In genomic region chr6:34365781-34366638, GRCh38 we compare ENCODE assay signal across 8 cellular contexts. TPM values are rescaled to one million over a fixed set of nuclear protein-coding genes. Genes with fewer than 3 reads are reported as not detected.
DNase-seq lines count a peak whose midpoint lies in the region; ATAC-seq and TF ChIP-seq lines count a peak whose summit lies in the region.
"Not testable (repeated sequence)": the region's sequence is repeated elsewhere in the genome, so short reads cannot be mapped to it uniquely, and the experiment has no call there.

No MANE protein-coding gene starts in this region.

- peak; percentile 54 for DNase-seq in Caki2 (ENCODE audit: low read depth)
- not testable (repeated sequence) for DNase-seq in Karpas-422; activated naive CD8-positive, alpha-beta T cell treated with anti-CD3 and anti-CD28 coated beads, Interleukin-2, amount 50 U/mL, for 24 hours; neural crest cell (ENCODE audit: low read depth, low spot score); stimulated activated naive B cell treated with anti-CD40 and anti-IgM and Interleukin-4, amounts not matched to agents 10 μg/mL and 1 μg/mL and 100 μg/mL, for 72 hours
- DNase-seq in SJSA1 (ENCODE audit: low read depth in 1 of 2, low spot score in 2 of 2), result peak; percentile 24 to 52
- peak; percentile 79 for DNase-seq in choroid plexus epithelial cell (ENCODE audit: low read depth)
- DNase-seq in glomerular visceral epithelial cell (ENCODE audit: extremely low spot score), result peak; percentile 71

- H3K9me2 ChIP-seq in Karpas-422 (replicated peaks; ENCODE audit: insufficient read depth, low read length), result not testable (repeated sequence)

- H3K4me3 Mint-ChIP-seq in activated naive CD8-positive, alpha-beta T cell treated with anti-CD3 and anti-CD28 coated beads, Interleukin-2, amount 50 U/mL, for 24 hours; neural crest cell; stimulated activated naive B cell treated with anti-CD40 and anti-IgM and Interleukin-4, amounts not matched to agents 10 μg/mL and 1 μg/mL and 100 μg/mL, for 72 hours: not testable (repeated sequence)

- in situ Hi-C loops in Caki2 (cut with HindIII; ENCODE audit: low pct_unique_long_range_greater_than_20kb, low sequenced_read_pairs), result not testable (repeated sequence)

- not testable (repeated sequence) for H3K4me2 ChIP-seq in Karpas-422 (ENCODE audit: low read depth, low read length, poor library complexity, severe bottlenecking)

- not testable (repeated sequence) for H3K4me3 ChIP-seq in Karpas-422 (ENCODE audit: low read length); SJSA1; choroid plexus epithelial cell (ENCODE audit: low read depth, low read length)

- H3K27ac Mint-ChIP-seq in activated naive CD8-positive, alpha-beta T cell treated with anti-CD3 and anti-CD28 coated beads, Interleukin-2, amount 50 U/mL, for 24 hours, result peak overlapping the region; percentile 32
- peak overlapping the region; percentile 17 for H3K27ac Mint-ChIP-seq in neural crest cell (ENCODE audit: unreplicated experiment)
- H3K27ac Mint-ChIP-seq in stimulated activated naive B cell treated with anti-CD40 and anti-IgM and Interleukin-4, amounts not matched to agents 10 μg/mL and 1 μg/mL and 100 μg/mL, for 72 hours, result peak overlapping the region; percentile 7

- H3K36me3 ChIP-seq in Karpas-422 (ENCODE audit: insufficient read depth, low read length); SJSA1: not testable (repeated sequence)

- peaks cover 46% of the 10 kb centered on the region for H3K4me1 ChIP-seq in Karpas-422 (ENCODE audit: low read length)
- H3K4me1 ChIP-seq in SJSA1 (replicated peaks), result not testable (repeated sequence)

- not testable (repeated sequence) for H2AFZ ChIP-seq in Karpas-422 (ENCODE audit: low read length)

- TF ChIP-seq CTCF in choroid plexus epithelial cell (conservative IDR thresholded peaks at IDR 0.05; ENCODE audit: low read depth, low read length); neural crest cell (conservative IDR thresholded peaks at IDR 0.05): not testable (repeated sequence)

- peaks cover 49% of the 10 kb centered on the region for H3K4me1 Mint-ChIP-seq in activated naive CD8-positive, alpha-beta T cell treated with anti-CD3 and anti-CD28 coated beads, Interleukin-2, amount 50 U/mL, for 24 hours
- peaks cover 32% of the 10 kb centered on the region for H3K4me1 Mint-ChIP-seq in neural crest cell
- H3K4me1 Mint-ChIP-seq in stimulated activated naive B cell treated with anti-CD40 and anti-IgM and Interleukin-4, amounts not matched to agents 10 μg/mL and 1 μg/mL and 100 μg/mL, for 72 hours, result peaks cover 30 to 65% of the 10 kb centered on the region in 2 donors

- not testable (repeated sequence) for H3K9ac ChIP-seq in Karpas-422 (ENCODE audit: low read length)

- not testable (repeated sequence) for H3K27me3 Mint-ChIP-seq in activated naive CD8-positive, alpha-beta T cell treated with anti-CD3 and anti-CD28 coated beads, Interleukin-2, amount 50 U/mL, for 24 hours; neural crest cell (ENCODE audit: low read depth); stimulated activated naive B cell treated with anti-CD40 and anti-IgM and Interleukin-4, amounts not matched to agents 10 μg/mL and 1 μg/mL and 100 μg/mL, for 72 hours

- 0 out of 2 replicates have a peak overlapping the region, but pooled peaks have one; percentile 36 for H3K27ac ChIP-seq in Karpas-422 (ENCODE audit: low read length)
- not testable (repeated sequence) for H3K27ac ChIP-seq in SJSA1

- H3K79me2 ChIP-seq in Karpas-422 (ENCODE audit: low read length), result peaks cover 80% of the 10 kb centered on the region

- H3K27me3 ChIP-seq in Karpas-422 (ENCODE audit: low read length); SJSA1 (replicated peaks): not testable (repeated sequence)

- peak; percentile 65 for ATAC-seq in activated naive CD8-positive, alpha-beta T cell treated with anti-CD3 and anti-CD28 coated beads, Interleukin-2, amount 50 U/mL, for 24 hours
- ATAC-seq in stimulated activated naive B cell treated with anti-CD40 and anti-IgM and Interleukin-4, amounts not matched to agents 10 μg/mL and 1 μg/mL and 100 μg/mL, for 72 hours (replicated peaks), result not testable (repeated sequence)

- not testable (repeated sequence) for H3K9me3 ChIP-seq in Karpas-422 (ENCODE audit: low read length); SJSA1 (replicated peaks)

- H3K9me3 Mint-ChIP-seq in activated naive CD8-positive, alpha-beta T cell treated with anti-CD3 and anti-CD28 coated beads, Interleukin-2, amount 50 U/mL, for 24 hours; neural crest cell; stimulated activated naive B cell treated with anti-CD40 and anti-IgM and Interleukin-4, amounts not matched to agents 10 μg/mL and 1 μg/mL and 100 μg/mL, for 72 hours: not testable (repeated sequence)

- not testable (repeated sequence) for H4K20me1 ChIP-seq in Karpas-422 (ENCODE audit: insufficient read depth, low read depth, low read length)

- H3K36me3 Mint-ChIP-seq in activated naive CD8-positive, alpha-beta T cell treated with anti-CD3 and anti-CD28 coated beads, Interleukin-2, amount 50 U/mL, for 24 hours (ENCODE audit: low read depth); neural crest cell (ENCODE audit: low read depth): not testable (repeated sequence)
- H3K36me3 Mint-ChIP-seq in stimulated activated naive B cell treated with anti-CD40 and anti-IgM and Interleukin-4, amounts not matched to agents 10 μg/mL and 1 μg/mL and 100 μg/mL, for 72 hours, result peaks cover 7 to 19% of the 10 kb centered on the region in 2 donors

RNA-seq across cellular contexts. Expression of gene NUDT3, which starts 26.5 kb away (rescaled TPM):
- 6.7 and 7.2 TPM in 2 replicates for total RNA-seq in Caki2 (2014; rRNA removed; shearing (Covaris generic); ENCODE audit: low replicate concordance)
- 33.7 and 41.7 TPM in 2 replicates for total RNA-seq in Karpas-422 (2014; rRNA removed; shearing (Covaris generic); ENCODE audit: low replicate concordance)
- 17.1 and 20.2 TPM in 2 replicates for total RNA-seq in SJSA1 (2014; rRNA removed; shearing (Covaris generic))
- total RNA-seq in neural crest cell, result 47.5 and 50.0 TPM in 2 replicates

RNA-seq across cellular contexts. Expression of gene RPS10, which starts 59.9 kb away (rescaled TPM):
- total RNA-seq in Caki2 (2014; rRNA removed; shearing (Covaris generic); ENCODE audit: low replicate concordance), result 2,697 and 2,797 TPM in 2 replicates
- 2,938 and 3,077 TPM in 2 replicates for total RNA-seq in Karpas-422 (2014; rRNA removed; shearing (Covaris generic); ENCODE audit: low replicate concordance)
- 2,695 and 2,751 TPM in 2 replicates for total RNA-seq in SJSA1 (2014; rRNA removed; shearing (Covaris generic))
- 1,626 and 1,641 TPM in 2 replicates for total RNA-seq in neural crest cell
